Comparison of ENCODE assay signal across 8 cellular contexts in the genomic region with DNA sequence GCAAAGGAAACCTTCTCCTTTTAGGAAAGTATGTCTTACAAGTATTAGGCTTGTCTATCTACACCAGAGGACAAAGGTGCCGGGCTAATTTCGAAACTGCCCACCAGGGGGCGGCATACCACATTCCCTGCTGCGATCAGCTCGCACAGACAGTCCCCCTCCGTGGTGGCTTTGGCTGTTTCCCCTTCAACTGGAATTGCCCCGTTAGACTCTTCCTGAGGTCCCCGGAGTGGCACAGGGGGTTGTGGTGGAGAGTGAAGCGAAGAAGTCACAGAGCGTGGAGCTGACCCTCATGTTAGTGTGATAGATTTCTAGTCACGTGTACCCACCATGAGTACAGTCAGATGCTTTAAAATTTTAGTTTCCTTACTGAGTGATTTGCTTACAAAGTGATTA. TPM values are rescaled to one million over a fixed set of nuclear protein-coding genes. Genes with fewer than 3 reads are reported as not detected.
DNase-seq lines count a peak whose midpoint lies in the region; ATAC-seq, FAIRE-seq and TF ChIP-seq lines count a peak whose summit lies in the region.

No MANE protein-coding gene starts in this region.

- H3K36me3 ChIP-seq in endothelial cell of umbilical vein (ENCODE audit: control insufficient read depth in 2 of 2, extremely low read depth in 1 of 2, insufficient read depth in 2 of 2, low read length in 2 of 2), result no peaks in the 10 kb centered on the region

- peak overlapping the region in 2 of 3 experiments; percentile 30 to 34 for H3K4me3 ChIP-seq in endothelial cell of umbilical vein (replicated peaks in 1 of 3; ENCODE audit: insufficient read depth in 1 of 3, low read depth in 1 of 3, low read length in 3 of 3)

- no peaks in the 10 kb centered on the region for H3K9me1 ChIP-seq in endothelial cell of umbilical vein (replicated peaks; ENCODE audit: control insufficient read depth, extremely low read depth, insufficient read depth, low read length)

- CTCF ChIA-PET in activated CD8-positive, alpha-beta memory T cell treated with anti-CD3 and anti-CD28 coated beads, Interleukin-2, amount 10 ng/mL, durations not matched to agents 7 days and 5 days (lab: Charles Lee), result interaction anchor here (1.0 to 6.2 kb wide), 25 partner anchors 8 to 1109 kb away, joined by 3 to 172 read pairs (median 13); a partner anchor contains a TSS
- CTCF ChIA-PET in endothelial cell of umbilical vein (lab: Charles Lee), result interaction anchor here (0.6 to 4.0 kb wide), 24 partner anchors 9 to 1402 kb away, joined by 3 to 117 read pairs (median 8); a partner anchor contains a TSS

- dilution Hi-C loops in endothelial cell of umbilical vein (cut with MboI; ENCODE audit: extremely low pct_ligation_motif_present, low sequenced_read_pairs), result no loop called here

- peaks cover 10% of the 10 kb centered on the region for H3K4me1 ChIP-seq in endothelial cell of umbilical vein (ENCODE audit: control insufficient read depth, extremely low read depth, insufficient read depth, low read length)

- no peak for TF ChIP-seq POLR2A in endothelial cell of umbilical vein (IDR thresholded peaks at IDR 0.05; ENCODE audit: low read depth, low read length)

- H3K79me2 ChIP-seq in endothelial cell of umbilical vein (ENCODE audit: control insufficient read depth, insufficient read depth, low read length), result no peaks in the 10 kb centered on the region

- TF ChIP-seq CTCF in endothelial cell of umbilical vein (IDR thresholded peaks at IDR 0.05; ENCODE audit: extremely low read depth in 1 of 2, insufficient read depth in 1 of 2, low read depth in 1 of 2, low read length in 2 of 2), result peak; percentile 86 to 90

- H3K9me3 Mint-ChIP-seq in activated CD8-positive, alpha-beta memory T cell treated with anti-CD3 and anti-CD28 coated beads, Interleukin-2, amount 10 ng/mL, durations not matched to agents 7 days and 5 days (ENCODE audit: low read depth), result no peaks in the 10 kb centered on the region

- DNase-seq in COLO668 (lab: John Stamatoyannopoulos, UW; ENCODE audit: unreplicated experiment) (peak; percentile 64), HPDE6-E6E7 (ENCODE audit: extremely low spot score) (peak; percentile 85), endothelial cell of umbilical vein (ENCODE audit: low read depth, low spot score) (peak; percentile 91), midbrain (lab: John Stamatoyannopoulos, UW) (peak; percentile 88)
- peak; percentile 89 for DNase-seq in NK-92 treated with Interleukin-12 subunit alpha and Interleukin-12 subunit beta, amount 100 ng/mL, for 24 hours (lab: John Stamatoyannopoulos, UW)
- peak; percentile 94 for DNase-seq in activated CD8-positive, alpha-beta memory T cell treated with anti-CD3 and anti-CD28 coated beads, Interleukin-2, amount 10 ng/mL, durations not matched to agents 7 days and 5 days
- peak; percentile 78 to 84 for DNase-seq in stimulated activated CD8-positive, alpha-beta memory T cell treated with anti-CD3 and anti-CD28 coated beads, Interleukin-2, amount 100 ng/mL, for 1 hour (ENCODE audit: low read depth in 2 of 2)

- no peak overlapping the region for H3K27ac ChIP-seq in endothelial cell of umbilical vein (ENCODE audit: insufficient read depth, low read depth, low read length)

- H3K9me3 ChIP-seq in endothelial cell of umbilical vein (replicated peaks; ENCODE audit: control insufficient read depth, insufficient read depth, low read length), result no peaks in the 10 kb centered on the region

- H3K4me3 Mint-ChIP-seq in activated CD8-positive, alpha-beta memory T cell treated with anti-CD3 and anti-CD28 coated beads, Interleukin-2, amount 10 ng/mL, durations not matched to agents 7 days and 5 days, result peak overlapping the region; percentile 87

- H2AFZ ChIP-seq in endothelial cell of umbilical vein (ENCODE audit: low read depth, low read length), result peak overlapping the region; percentile 69

- peaks cover 0 to 6% of the 10 kb centered on the region in 2 experiments for H3K27me3 ChIP-seq in endothelial cell of umbilical vein (ENCODE audit: control insufficient read depth in 2 of 2, insufficient read depth in 2 of 2, low read length in 2 of 2)

- H3K36me3 Mint-ChIP-seq in activated CD8-positive, alpha-beta memory T cell treated with anti-CD3 and anti-CD28 coated beads, Interleukin-2, amount 10 ng/mL, durations not matched to agents 7 days and 5 days, result no peaks in the 10 kb centered on the region

- FAIRE-seq in endothelial cell of umbilical vein (lab: Jason Lieb, UNC), result no peak

- ATAC-seq in GM19468 (IDR thresholded peaks at IDR 0.05; ENCODE audit: extremely low read depth, unreplicated experiment), result peak; percentile 39
- peak; percentile 85 for ATAC-seq in activated CD8-positive, alpha-beta memory T cell treated with anti-CD3 and anti-CD28 coated beads, Interleukin-2, amount 10 ng/mL, durations not matched to agents 7 days and 5 days

- H4K20me1 ChIP-seq in endothelial cell of umbilical vein (replicated peaks; ENCODE audit: control insufficient read depth, extremely low read depth, insufficient read depth, low read length), result no peaks in the 10 kb centered on the region

- peak overlapping the region; percentile 33 for H3K9ac ChIP-seq in endothelial cell of umbilical vein (replicated peaks; ENCODE audit: extremely low read depth, insufficient read depth, low read length)

- intact Hi-C loops in endothelial cell of umbilical vein (cut with micrococcal nuclease), result loop anchor here (1.0 to 5.0 kb wide), 5 partner anchors 11 to 1108 kb away; a partner anchor contains a TSS

- peak overlapping the region; percentile 83 for H3K4me2 ChIP-seq in endothelial cell of umbilical vein (ENCODE audit: insufficient read depth, low read length)

- peaks cover 4% of the 10 kb centered on the region for H3K27me3 Mint-ChIP-seq in activated CD8-positive, alpha-beta memory T cell treated with anti-CD3 and anti-CD28 coated beads, Interleukin-2, amount 10 ng/mL, durations not matched to agents 7 days and 5 days

- POLR2A ChIA-PET in endothelial cell of umbilical vein (lab: Charles Lee), result no interaction called here

- peak overlapping the region; percentile 92 for H3K27ac Mint-ChIP-seq in activated CD8-positive, alpha-beta memory T cell treated with anti-CD3 and anti-CD28 coated beads, Interleukin-2, amount 10 ng/mL, durations not matched to agents 7 days and 5 days

- peaks cover 44% of the 10 kb centered on the region for H3K4me1 Mint-ChIP-seq in activated CD8-positive, alpha-beta memory T cell treated with anti-CD3 and anti-CD28 coated beads, Interleukin-2, amount 10 ng/mL, durations not matched to agents 7 days and 5 days

- BruUV-seq in endothelial cell of umbilical vein (replicated peaks; lab: Mats Ljungman, UMichigan), result no TSS peak

TF ChIP-seq in endothelial cell of umbilical vein, 7 proteins besides CTCF, POLR2A, EP300 and RAD21:
- no peak for TF ChIP-seq JUN (IDR thresholded peaks at IDR 0.05; ENCODE audit: borderline replicate concordance, insufficient read depth, insufficient read length, low read depth)
- TF ChIP-seq EZH2 (IDR thresholded peaks at IDR 0.05; ENCODE audit: borderline replicate concordance, low read depth, low read length, severe bottlenecking), result no peak
- TF ChIP-seq MYC (IDR thresholded peaks at IDR 0.05; ENCODE audit: low read depth, low read length), result no peak
- TF ChIP-seq GATA2 (IDR thresholded peaks at IDR 0.05; ENCODE audit: insufficient read depth, insufficient read length, low read depth, low read length), result no peak
- TF ChIP-seq, protein P1, sequence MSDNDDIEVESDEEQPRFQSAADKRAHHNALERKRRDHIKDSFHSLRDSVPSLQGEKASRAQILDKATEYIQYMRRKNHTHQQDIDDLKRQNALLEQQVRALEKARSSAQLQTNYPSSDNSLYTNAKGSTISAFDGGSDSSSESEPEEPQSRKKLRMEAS (IDR thresholded peaks at IDR 0.05; ENCODE audit: insufficient read depth, insufficient read length), result no peak
- no peak for TF ChIP-seq FOS (IDR thresholded peaks at IDR 0.05; ENCODE audit: borderline replicate concordance, insufficient read depth, low read length)
- no peak for TF ChIP-seq POLR2AphosphoS5 (IDR thresholded peaks at IDR 0.05; ENCODE audit: insufficient read depth, low read depth, low read length)

RNA-seq across cellular contexts. Expression of a gene that starts 17.5 kb away (rescaled TPM):
- total RNA-seq in activated CD8-positive, alpha-beta memory T cell treated with anti-CD3 and anti-CD28 coated beads, Interleukin-2, amount 10 ng/mL, durations not matched to agents 7 days and 5 days, result 100 to 1,000 TPM; 204 to 212 TPM
- 139 and 140 TPM in 2 replicates for total RNA-seq in endothelial cell of umbilical vein
- 157 and 173 TPM in 2 replicates for polyA plus RNA-seq in endothelial cell of umbilical vein
- 355 and 421 TPM in 2 replicates for polyA plus RNA-seq in endothelial cell of umbilical vein (2011; cell fraction: cytosol; rRNA removed)
- polyA plus RNA-seq in endothelial cell of umbilical vein (2011; cell fraction: nucleus; rRNA removed), result 182 and 233 TPM in 2 replicates
- 83.1 and 154 TPM in 2 replicates for polyA plus RNA-seq in endothelial cell of umbilical vein (2012)
- polyA minus RNA-seq in endothelial cell of umbilical vein, result 43.8 and 47.2 TPM in 2 replicates
- 57.7 TPM for polyA minus RNA-seq in endothelial cell of umbilical vein (2011; cell fraction: cytosol; rRNA and poly(A)+ RNA removed)
- polyA minus RNA-seq in endothelial cell of umbilical vein (2011; cell fraction: nucleus; rRNA and poly(A)+ RNA removed), result 18.0 and 28.6 TPM in 2 replicates

RNA-seq across cellular contexts. Expression of a gene that starts 20.3 kb away (rescaled TPM):
- total RNA-seq in activated CD8-positive, alpha-beta memory T cell treated with anti-CD3 and anti-CD28 coated beads, Interleukin-2, amount 10 ng/mL, durations not matched to agents 7 days and 5 days, result 10 to 100 TPM; 50.1 to 54.6 TPM
- 42.7 and 48.2 TPM in 2 replicates for total RNA-seq in endothelial cell of umbilical vein
- 4.5 and 10.2 TPM in 2 replicates for polyA plus RNA-seq in endothelial cell of umbilical vein
- polyA plus RNA-seq in endothelial cell of umbilical vein (2011; cell fraction: cytosol; rRNA removed), result 20.5 and 21.8 TPM in 2 replicates
- 33.6 and 48.5 TPM in 2 replicates for polyA plus RNA-seq in endothelial cell of umbilical vein (2011; cell fraction: nucleus; rRNA removed)
- polyA plus RNA-seq in endothelial cell of umbilical vein (2012), result 37.9 and 55.8 TPM in 2 replicates
- 11.6 and 12.1 TPM in 2 replicates for polyA minus RNA-seq in endothelial cell of umbilical vein
- polyA minus RNA-seq in endothelial cell of umbilical vein (2011; cell fraction: cytosol; rRNA and poly(A)+ RNA removed), result 7.9 TPM
- polyA minus RNA-seq in endothelial cell of umbilical vein (2011; cell fraction: nucleus; rRNA and poly(A)+ RNA removed), result 19.0 and 22.5 TPM in 2 replicates

RNA-seq across cellular contexts. Expression of a gene that starts 39.3 kb away (rescaled TPM):
- under 1 TPM; 0.61 to 0.88 TPM for total RNA-seq in activated CD8-positive, alpha-beta memory T cell treated with anti-CD3 and anti-CD28 coated beads, Interleukin-2, amount 10 ng/mL, durations not matched to agents 7 days and 5 days
- 2.6 and 2.7 TPM in 2 replicates for total RNA-seq in endothelial cell of umbilical vein
- polyA plus RNA-seq in endothelial cell of umbilical vein, result 0.76 and 0.86 TPM in 2 replicates
- polyA plus RNA-seq in endothelial cell of umbilical vein (2011; cell fraction: cytosol; rRNA removed), result 1.2 and 1.4 TPM in 2 replicates
- 2.4 and 3.3 TPM in 2 replicates for polyA plus RNA-seq in endothelial cell of umbilical vein (2011; cell fraction: nucleus; rRNA removed)
- polyA plus RNA-seq in endothelial cell of umbilical vein (2012), result 1.3 and 1.7 TPM in 2 replicates
- 1.3 and 1.7 TPM in 2 replicates for polyA minus RNA-seq in endothelial cell of umbilical vein
- 2.3 TPM for polyA minus RNA-seq in endothelial cell of umbilical vein (2011; cell fraction: cytosol; rRNA and poly(A)+ RNA removed)
- 2.5 and 5.1 TPM in 2 replicates for polyA minus RNA-seq in endothelial cell of umbilical vein (2011; cell fraction: nucleus; rRNA and poly(A)+ RNA removed)
